ENCODE assay signal across 14 cellular contexts in genomic region chr2:238894226-238894949, GRCh38. TPM values are rescaled to one million over a fixed set of nuclear protein-coding genes. Genes with fewer than 3 reads are reported as not detected.
DNase-seq lines count a peak whose midpoint lies in the region; ATAC-seq and TF ChIP-seq lines count a peak whose summit lies in the region.
"Had no signal": no experiment of that assay in that cellular context is flagged by ENCODE, and none has a peak within 500 bp of the region (broad histone marks: within the 10 kb centered on the region; RNA-seq: fewer than 3 reads in every experiment).

No MANE protein-coding gene starts in this region.

- H3K9ac ChIP-seq in subcutaneous abdominal adipose tissue (ENCODE audit: low read length in 5 of 5): peak overlapping the region in 2 of 5 donors; percentile 52 to 55

- H3K27ac Mint-ChIP-seq in WTC11: 0 out of 2 replicates have a peak overlapping the region, but pooled peaks have one; percentile 27
- peak overlapping the region in 2 of 3 experiments; percentile 16 to 74 for H3K27ac Mint-ChIP-seq in nephron

- no peaks in the 10 kb centered on the region for H3K36me3 Mint-ChIP-seq in WTC11
- no peaks in the 10 kb centered on the region for H3K36me3 Mint-ChIP-seq in nephron (ENCODE audit: low read depth)

- H3K27ac ChIP-seq in HEK293 (ENCODE audit: extremely low read depth, low read depth, low read length): no peak overlapping the region
- peak overlapping the region; percentile 90 for H3K27ac ChIP-seq in subcutaneous abdominal adipose tissue (ENCODE audit: low read depth, low read length)

- peaks cover 0 to 2% (median 0%) of the 10 kb centered on the region in 5 donors for H3K27me3 ChIP-seq in subcutaneous abdominal adipose tissue (ENCODE audit: control insufficient read depth in 5 of 5, insufficient read depth in 4 of 5, low read length in 5 of 5)

- H3K4me3 ChIP-seq in HEK293 (ENCODE audit: low read depth, low read length) (no peak overlapping the region), subcutaneous abdominal adipose tissue (ENCODE audit: low read depth in 1 of 5, low read length in 5 of 5) (peak overlapping the region in 1 of 5 donors; percentile 29)

- H3K9me3 Mint-ChIP-seq in WTC11 (no peaks in the 10 kb centered on the region), nephron (no peaks in the 10 kb centered on the region)
- H3K9me3 Mint-ChIP-seq: H9 had no signal

- no peak for ATAC-seq in WTC11
- ATAC-seq: PC-3 had no signal

- POLR2A ChIA-PET in HEK293 (lab: Yijun Ruan, JAX): no interaction called here
- POLR2A ChIA-PET in WTC11 (lab: Charles Lee): no interaction called here
- POLR2A ChIA-PET in HEK293T (lab: Yijun Ruan, JAX): no interaction called here

- H3K36me3 ChIP-seq in HEK293 (ENCODE audit: control insufficient read depth in 2 of 2, insufficient read depth in 1 of 2, low read length in 2 of 2) (no peaks in the 10 kb centered on the region), subcutaneous abdominal adipose tissue (ENCODE audit: control insufficient read depth in 5 of 5, insufficient read depth in 5 of 5, low read length in 5 of 5) (peaks cover 0 to 3% (median 0%) of the 10 kb centered on the region in 5 donors)

- H3K4me1 ChIP-seq in HEK293 (ENCODE audit: control insufficient read depth, insufficient read depth, low read length) (no peaks in the 10 kb centered on the region), subcutaneous abdominal adipose tissue (ENCODE audit: control insufficient read depth in 5 of 5, insufficient read depth in 5 of 5, low read length in 5 of 5) (peaks cover 20 to 99% (median 90%) of the 10 kb centered on the region in 5 donors)
- H3K4me1 ChIP-seq: Caco-2 had no signal

- H3K27me3 Mint-ChIP-seq in WTC11 (ENCODE audit: low read depth) (no peaks in the 10 kb centered on the region), nephron (ENCODE audit: low read depth) (peaks cover 5% of the 10 kb centered on the region)

- TF ChIP-seq CTCF in HEK293 (tag by site-specific recombination; IDR thresholded peaks at IDR 0.05): no peak
- TF ChIP-seq CTCF in WTC11 (IDR thresholded peaks at IDR 0.05): no peak
- no peak for TF ChIP-seq CTCF in nephron (IDR thresholded peaks at IDR 0.05; ENCODE audit: unreplicated experiment in 3 of 3)

- no peak overlapping the region for H3K4me3 Mint-ChIP-seq in WTC11
- H3K4me3 Mint-ChIP-seq in nephron: no peak overlapping the region

- H3K9me3 ChIP-seq in HEK293 (ENCODE audit: control insufficient read depth, insufficient read depth, low read depth, low read length) (no peaks in the 10 kb centered on the region), subcutaneous abdominal adipose tissue (ENCODE audit: control insufficient read depth in 5 of 5, low read length in 5 of 5) (no peaks in the 10 kb centered on the region)
- H3K9me3 ChIP-seq: Caco-2 had no signal

- H3K4me1 Mint-ChIP-seq in WTC11: peaks cover 2% of the 10 kb centered on the region; the same call in 1 of the 2 replicates
- H3K4me1 Mint-ChIP-seq in nephron: peaks cover 46% of the 10 kb centered on the region

- DNase-seq in WTC11 (ENCODE audit: low spot score) (no peak), SHP77 treated with DMSO at 0.1 percent for 48 hours (lab: John Stamatoyannopoulos, UW) (no peak), HEK293T (ENCODE audit: extremely low spot score) (no peak), GDM1 (lab: John Stamatoyannopoulos, UW) (no peak)
- DNase-seq: Caco-2, H9, KBM-7, NCI-H1092, NCI-H446, PC-3 had no signal

- CTCF ChIA-PET in HEK293 (lab: Yijun Ruan, JAX): interaction anchor here (0.6 kb wide), 1 partner anchor 8 kb away, joined by 3 read pairs; no protein-coding TSS in a partner anchor
- CTCF ChIA-PET in WTC11 (lab: Charles Lee): interaction anchor here (1.0 kb wide), 1 partner anchor 16 kb away, joined by 3 read pairs; no protein-coding TSS in a partner anchor
- CTCF ChIA-PET in HEK293T (lab: Yijun Ruan, JAX): no interaction called here

TF ChIP-seq in HEK293, 187 proteins besides CTCF, POLR2A, EP300 and RAD21:
- TF ChIP-seq ZIC2 (tag by site-specific recombination; IDR thresholded peaks at IDR 0.05) (0 out of 2 replicates have a peak, but pooled peaks have one; percentile 29), ZNF23 (tag by site-specific recombination; IDR thresholded peaks at IDR 0.05; ENCODE audit: borderline replicate concordance) (no peak)

TF ChIP-seq in WTC11, 78 proteins besides CTCF, POLR2A, EP300 and RAD21 (continues in another document):
- TF ChIP-seq FOXP4 (CRISPR knock-in tag; IDR thresholded peaks at IDR 0.05): no peak
- TF ChIP-seq TEAD4 (CRISPR knock-in tag; IDR thresholded peaks at IDR 0.05): no peak
- no peak for TF ChIP-seq ELF4 (CRISPR knock-in tag; IDR thresholded peaks at IDR 0.05; ENCODE audit: low read depth)
- no peak for TF ChIP-seq IRF1 (CRISPR knock-in tag; IDR thresholded peaks at IDR 0.05)
- TF ChIP-seq JUN (CRISPR knock-in tag; IDR thresholded peaks at IDR 0.05): no peak
- no peak for TF ChIP-seq ZNF423 (CRISPR knock-in tag; IDR thresholded peaks at IDR 0.05)
- TF ChIP-seq NFATC4 (CRISPR knock-in tag; IDR thresholded peaks at IDR 0.05): no peak

TF ChIP-seq in HEK293T, 16 proteins besides CTCF, POLR2A, EP300 and RAD21:
- TF ChIP-seq SP1 (IDR thresholded peaks at IDR 0.05) (no peak), BHLHE40 (IDR thresholded peaks at IDR 0.05; ENCODE audit: borderline replicate concordance) (no peak), L3MBTL2 (conservative IDR thresholded peaks at IDR 0.05) (no peak), SUZ12 (IDR thresholded peaks at IDR 0.05) (no peak), ARNT (IDR thresholded peaks at IDR 0.05) (no peak), FOXA1 (IDR thresholded peaks at IDR 0.05) (no peak), ZNF384 (IDR thresholded peaks at IDR 0.05) (no peak), FOXK2 (IDR thresholded peaks at IDR 0.05) (no peak)

RNA-seq across cellular contexts. Expression of gene TWIST2, which starts 46.5 kb away (rescaled TPM):
- 4.1 to 5.7 TPM (median 5.1 TPM) in 3 replicates for total RNA-seq in WTC11 (2021)
- total RNA-seq: A673, Caco-2 had no signal
